ENCODE assay signal across 15 cellular contexts in the genomic region with DNA sequence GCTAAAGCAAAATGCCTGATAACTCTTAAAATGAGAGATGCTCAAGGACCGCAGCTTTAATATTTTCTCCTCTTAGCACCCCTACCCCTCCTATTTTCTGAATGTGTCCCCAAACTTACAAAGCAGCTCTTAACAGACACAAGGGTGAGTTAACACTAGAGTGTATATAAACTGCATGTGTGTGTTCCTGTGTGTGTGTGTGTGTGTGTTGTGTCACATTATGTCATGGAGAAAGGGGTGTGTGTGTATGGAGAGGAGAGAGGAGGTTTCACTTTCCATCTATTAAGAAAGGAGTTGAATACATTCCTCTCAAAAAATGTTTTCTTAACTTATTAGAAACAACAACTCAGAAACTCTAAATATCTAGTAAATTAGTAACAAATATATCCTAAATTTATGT. TPM values are rescaled to one million over a fixed set of nuclear protein-coding genes. Genes with fewer than 3 reads are reported as not detected.
DNase-seq lines count a peak whose midpoint lies in the region; ATAC-seq and TF ChIP-seq lines count a peak whose summit lies in the region.
"Had no signal": no experiment of that assay in that cellular context is flagged by ENCODE, and none has a peak within 500 bp of the region (broad histone marks: within the 10 kb centered on the region; RNA-seq: fewer than 3 reads in every experiment).

No MANE protein-coding gene starts in this region.

- H2BK5ac ChIP-seq in neuronal stem cell (ENCODE audit: low read length), result no peak overlapping the region

- H3K18ac ChIP-seq in neuronal stem cell (ENCODE audit: low read length), result no peak overlapping the region

- DNase-seq in BJ (ENCODE audit: low read depth) (no peak), fibroblast of villous mesenchyme (ENCODE audit: low read depth) (peak; percentile 8), neuronal stem cell (ENCODE audit: low spot score) (no peak), amniotic stem cell (lab: John Stamatoyannopoulos, UW) (no peak), NCI-H1048 (lab: John Stamatoyannopoulos, UW) (no peak)
- no peak for DNase-seq in activated T-cell treated with anti-CD3 and anti-CD28 coated beads, Interleukin-2, amount 50 U/mL, for 1 hour
- no peak for DNase-seq in stimulated activated CD4-positive, alpha-beta T cell treated with anti-CD3 and anti-CD28 coated beads, Interleukin-15, amount 100 ng/mL, for 24 hours
- DNase-seq: activated T-cell treated with anti-CD3 and anti-CD28 coated beads, Interleukin-2, amount 50 U/mL, for 4 hours; foreskin melanocyte; KBM-7; lower lobe of right lung; NCI-H446; tibial artery had no signal

- H3K27me3 ChIP-seq in BJ (ENCODE audit: control insufficient read depth, insufficient read depth, low read length) (no peaks in the 10 kb centered on the region), neuronal stem cell (ENCODE audit: control insufficient read depth in 3 of 3, insufficient read depth in 3 of 3, low read depth in 1 of 3, low read length in 3 of 3) (no peaks in the 10 kb centered on the region)
- H3K27me3 ChIP-seq: tibial artery had no signal

- H3K14ac ChIP-seq in neuronal stem cell (ENCODE audit: low read length), result no peak overlapping the region

- H2AK5ac ChIP-seq in neuronal stem cell (ENCODE audit: low read depth, low read length), result no peak overlapping the region

- H3K4me3 ChIP-seq in BJ (ENCODE audit: low read depth, low read length), result 0 out of 2 replicates have a peak overlapping the region, but pooled peaks have one; percentile 23
- no peak overlapping the region for H3K4me3 ChIP-seq in fibroblast of villous mesenchyme (ENCODE audit: low read depth, low read length)
- peak overlapping the region; percentile 23 to 72 for H3K4me3 ChIP-seq in neuronal stem cell (ENCODE audit: low read length in 2 of 2)

- ATAC-seq in SK-N-SH treated with all-trans-retinoic acid at 6 μM for 48 hours, result no peak; the same call in 2 of the 3 replicates
- ATAC-seq: activated T-cell treated with anti-CD3 and anti-CD28 coated beads, Interleukin-2, amount 50 U/mL, for 4 hours had no signal

- no peak overlapping the region for H3K4ac ChIP-seq in neuronal stem cell (ENCODE audit: low read length)

- no peaks in the 10 kb centered on the region for H3K79me1 ChIP-seq in neuronal stem cell (ENCODE audit: low read depth, low read length)

- no peak for TF ChIP-seq CTCF in BJ (IDR thresholded peaks at IDR 0.05; ENCODE audit: insufficient read depth, low read depth, low read length)
- TF ChIP-seq CTCF in fibroblast of villous mesenchyme (IDR thresholded peaks at IDR 0.05; ENCODE audit: insufficient read depth, low read depth, low read length), result no peak

- H3K23ac ChIP-seq in neuronal stem cell (ENCODE audit: low read depth, low read length, poor library complexity), result no peak overlapping the region

- H3K36me3 ChIP-seq in BJ (ENCODE audit: control insufficient read depth, insufficient read depth, low read length), result no peaks in the 10 kb centered on the region
- H3K36me3 ChIP-seq in neuronal stem cell (replicated peaks in 1 of 2; ENCODE audit: control insufficient read depth in 2 of 2, insufficient read depth in 2 of 2, low read length in 2 of 2), result peaks cover 0 to 23% of the 10 kb centered on the region in 2 donors
- H3K36me3 ChIP-seq: lower lobe of right lung, tibial artery had no signal

- no peak overlapping the region for H2BK120ac ChIP-seq in neuronal stem cell (ENCODE audit: low read depth, low read length)

- POLR2A ChIA-PET in BJ (lab: Charles Lee), result no interaction called here

- H2BK15ac ChIP-seq in neuronal stem cell (ENCODE audit: low read length), result no peak overlapping the region

- H4K8ac ChIP-seq in neuronal stem cell (ENCODE audit: low read depth, low read length), result no peak overlapping the region

- H3K4me1 ChIP-seq in neuronal stem cell (ENCODE audit: control insufficient read depth in 2 of 2, insufficient read depth in 1 of 2, low read depth in 1 of 2, low read length in 2 of 2), result peaks cover 4 to 8% of the 10 kb centered on the region in 2 donors
- H3K4me1 ChIP-seq: lower lobe of right lung had no signal

- H2AFZ ChIP-seq in neuronal stem cell (ENCODE audit: low read length), result peak overlapping the region; percentile 93

- no peak overlapping the region for H3K9ac ChIP-seq in neuronal stem cell (ENCODE audit: low read depth, low read length, poor library complexity)

- H4K91ac ChIP-seq in neuronal stem cell (ENCODE audit: low read depth, low read length, poor library complexity), result no peak overlapping the region

- WGBS in neuronal stem cell (ENCODE audit: extremely low coverage in 2 of 2, insufficient read length in 2 of 2, insufficient replicate concordance in 1 of 2), 2 donors, result no CpG with 5 or more reads among the region's 1 CpG

- CTCF ChIA-PET in BJ (lab: Yijun Ruan, JAX), result interaction anchor here (0.6 to 1.4 kb wide), 3 partner anchors 31 to 100 kb away, joined by 3 to 4 read pairs (median 3); no protein-coding TSS in a partner anchor

- no peak overlapping the region for H3K27ac ChIP-seq in neuronal stem cell (replicated peaks; ENCODE audit: low read length)
- H3K27ac ChIP-seq: lower lobe of right lung, tibial artery, VCaP had no signal

- H3K9me3 ChIP-seq in neuronal stem cell (replicated peaks in 1 of 2; ENCODE audit: control insufficient read depth in 2 of 2, insufficient read depth in 1 of 2, low read depth in 1 of 2, low read length in 2 of 2), result peaks cover 0 to 24% of the 10 kb centered on the region in 2 donors
- H3K9me3 ChIP-seq: lower lobe of right lung, tibial artery had no signal

- H2BK12ac ChIP-seq in neuronal stem cell (ENCODE audit: low read length), result no peak overlapping the region

- H3K4me2 ChIP-seq in neuronal stem cell (ENCODE audit: insufficient read depth, low read length, poor library complexity, severe bottlenecking), result peak overlapping the region; percentile 50

TF ChIP-seq in SK-N-SH treated with all-trans-retinoic acid at 6 μM for 48 hours, 23 proteins besides CTCF, POLR2A, EP300 and RAD21:
- TF ChIP-seq TCF4 (CRISPR knock-in tag; IDR thresholded peaks at IDR 0.05; ENCODE audit: borderline replicate concordance) (no peak), ZFP3 (CRISPR knock-in tag; IDR thresholded peaks at IDR 0.05) (peak; percentile 61; the same call in 1 of the 2 replicates), PPARA (CRISPR knock-in tag; IDR thresholded peaks at IDR 0.05; ENCODE audit: borderline replicate concordance) (no peak), ZC3H10 (CRISPR knock-in tag; IDR thresholded peaks at IDR 0.05) (no peak), TSHZ2 (CRISPR knock-in tag; IDR thresholded peaks at IDR 0.05) (no peak)
TF ChIP-seq in SK-N-SH treated with all-trans-retinoic acid at 6 μM for 48 hours: peak in this region for 1.

RNA-seq across cellular contexts. Expression of gene PTN, which starts 1.2 kb away (rescaled TPM):
- polyA plus RNA-seq in BJ (2011; rRNA removed), result 29.1 and 33.5 TPM in 2 replicates
- 3.8 and 5.4 TPM in 2 replicates for polyA minus RNA-seq in BJ (2011; rRNA and poly(A)+ RNA removed)
- total RNA-seq in fibroblast of villous mesenchyme, result 9.1 and 25.1 TPM in 2 replicates
- 257 TPM for polyA plus RNA-seq in neuronal stem cell (2013, experiment 1 of 2)
- 271 TPM for polyA plus RNA-seq in neuronal stem cell (2013, experiment 2 of 2)
- total RNA-seq: activated T-cell treated with anti-CD3 and anti-CD28 coated beads, Interleukin-2, amount 50 U/mL, for 4 hours had no signal
